Comparison of ENCODE assay signal across 8 cellular contexts in genomic region chr19:55476100-55476775, GRCh38. TPM values are rescaled to one million over a fixed set of nuclear protein-coding genes. Genes with fewer than 3 reads are reported as not detected.
DNase-seq lines count a peak whose midpoint lies in the region; ATAC-seq and TF ChIP-seq lines count a peak whose summit lies in the region.

TSS of gene ZNF628 (plus strand) at chr19:55476617. CDS start at chr19:55479911, 3,294 bp downstream.

- no peaks in the 10 kb centered on the region for H3K9me3 Mint-ChIP-seq in chondrocyte (ENCODE audit: low read depth)

- H3K27ac Mint-ChIP-seq in chondrocyte (ENCODE audit: unreplicated experiment): peak within 1 kb of the TSS; percentile 96

- no peak for TF ChIP-seq CTCF in chondrocyte (IDR thresholded peaks at IDR 0.05)

- peak within 1 kb of the TSS; percentile 94 for H3K4me3 Mint-ChIP-seq in chondrocyte (ENCODE audit: unreplicated experiment)

- ATAC-seq in HG03432 (IDR thresholded peaks at IDR 0.05; ENCODE audit: unreplicated experiment): peak; percentile 88

- peak; percentile 28 for TF ChIP-seq POLR2A in GM19099 (IDR thresholded peaks at IDR 0.05; ENCODE audit: extremely low read depth, insufficient read length, low read depth)

- DNase-seq in AG20443 (ENCODE audit: low spot score) (peak; percentile 97), NCI-H460 (ENCODE audit: extremely low read depth, low read depth) (peak; percentile 94), chondrocyte (ENCODE audit: low spot score) (peak; percentile 99), kidney tubule cell (ENCODE audit: low spot score) (peak; percentile 97)
- peak; percentile 95 to 98 for DNase-seq in activated CD4-positive, alpha-beta T cell treated with anti-CD3 and anti-CD28 coated beads for 24 hours (ENCODE audit: low read depth in 2 of 2)
- DNase-seq in stimulated activated CD4-positive, alpha-beta T cell treated with anti-CD3 and anti-CD28 coated beads, Interleukin-1b, Interleukin-23, amount 100 ng/mL, for 1 hour (ENCODE audit: low read depth in 2 of 2): peak; percentile 89 to 91

- H3K36me3 Mint-ChIP-seq in chondrocyte (ENCODE audit: low read depth): no peaks in the 10 kb centered on the region

- peaks cover 41% of the 10 kb centered on the region for H3K4me1 Mint-ChIP-seq in chondrocyte (ENCODE audit: low read depth)

- H3K27me3 Mint-ChIP-seq in chondrocyte (ENCODE audit: low read depth): no peaks in the 10 kb centered on the region

RNA-seq across cellular contexts. Expression of gene ZNF628, which starts in this region (rescaled TPM):
- 2.1 and 6.1 TPM in 2 replicates for total RNA-seq in NCI-H460 (2014; rRNA removed; shearing (Covaris generic))
- polyA plus RNA-seq in NCI-H460 (2014; cell fraction: nucleus; rRNA removed): 1.5 and 2.0 TPM in 2 replicates
- total RNA-seq in chondrocyte: 9.1 to 9.7 TPM (median 9.4 TPM) in 3 replicates

Comparison
In these comparisons a context has a peak if more than half of its experiments do, and no peak if none do; other contexts are left out.
1. Peak in every context shown above with its lines: DNase-seq and ATAC-seq.